11 cellular contexts compared by ENCODE assay signal in the genomic region with DNA sequence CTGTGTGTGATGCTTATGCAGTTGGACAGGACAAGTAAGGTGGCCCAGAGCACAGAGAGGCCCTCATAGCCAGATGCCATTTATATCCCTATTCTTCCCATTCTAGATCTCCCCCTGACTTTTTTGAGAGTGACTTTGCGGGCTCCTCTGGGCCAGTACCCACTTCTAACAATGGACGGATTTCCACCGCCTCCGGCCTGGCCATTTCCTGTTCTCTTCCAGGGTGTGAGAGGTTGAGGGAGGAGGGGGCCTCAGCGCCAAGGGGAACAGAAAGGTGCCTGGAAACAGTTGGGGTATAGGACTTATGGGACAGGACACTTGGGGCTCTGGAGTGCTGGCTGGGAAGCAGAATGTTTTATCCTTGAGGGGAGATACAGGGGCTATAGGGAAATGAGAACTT. TPM values are rescaled to one million over a fixed set of nuclear protein-coding genes. Genes with fewer than 3 reads are reported as not detected.
DNase-seq lines count a peak whose midpoint lies in the region; ATAC-seq and TF ChIP-seq lines count a peak whose summit lies in the region.
"Had no signal": no experiment of that assay in that cellular context is flagged by ENCODE, and none has a peak within 500 bp of the region (broad histone marks: within the 10 kb centered on the region; RNA-seq: fewer than 3 reads in every experiment).

No MANE protein-coding gene starts in this region.

- H3K27me3 ChIP-seq in CD4-positive, alpha-beta T cell (ENCODE audit: control insufficient read depth, insufficient read depth, low read length): no peaks in the 10 kb centered on the region
- H3K27me3 ChIP-seq in transverse colon: no peaks in the 10 kb centered on the region

- ATAC-seq in CD4-positive, alpha-beta T cell (ENCODE audit: poor library complexity): no peak
- no peak for ATAC-seq in HG03521 (IDR thresholded peaks at IDR 0.05; ENCODE audit: unreplicated experiment)

- in situ Hi-C loops in transverse colon (cut with MboI; ENCODE audit: low pct_ligation_motif_present in 1 of 4, low pct_unique_long_range_greater_than_20kb in 1 of 4, low sequenced_read_pairs in 3 of 4): no loop called here

- peaks cover 50% of the 10 kb centered on the region for H3K4me1 Mint-ChIP-seq in CD4-positive, alpha-beta T cell (ENCODE audit: low read depth)

- no peaks in the 10 kb centered on the region for H3K27me3 Mint-ChIP-seq in CD4-positive, alpha-beta T cell

- H3K27ac ChIP-seq in CD4-positive, alpha-beta T cell (ENCODE audit: low read depth, low read length): no peak overlapping the region
- H3K27ac ChIP-seq in transverse colon: peak overlapping the region in 1 of 4 donors; percentile 27

- CTCF ChIA-PET in CD4-positive, alpha-beta T cell (lab: Charles Lee): no interaction called here

- 80 to 90% methylated on average over 2 to 5 of the region's 5 CpGs for WGBS in transverse colon (ENCODE audit: low coverage in 1 of 2), 2 donors

- peaks cover 21 to 32% (median 25%) of the 10 kb centered on the region in 4 donors for H3K4me1 ChIP-seq in transverse colon

- no peak for DNase-seq in CD4-positive, alpha-beta T cell
- no peak for DNase-seq in NB4 (ENCODE audit: low read depth)
- DNase-seq in fibroblast of the aortic adventitia (ENCODE audit: low read depth): no peak
- DNase-seq in posterior vena cava (ENCODE audit: low spot score): peak; percentile 76
- no peak for DNase-seq in NCI-H526 (lab: John Stamatoyannopoulos, UW)
- DNase-seq in NCI-H1694 treated with DMSO at 0.1 percent for 48 hours (lab: John Stamatoyannopoulos, UW): no peak
- no peak for DNase-seq in transverse colon
- DNase-seq: Caco-2, kidney glomerular epithelial cell, NCI-H1930 had no signal

- H3K9me3 ChIP-seq in CD4-positive, alpha-beta T cell (ENCODE audit: control insufficient read depth, low read length): no peaks in the 10 kb centered on the region
- no peaks in the 10 kb centered on the region for H3K9me3 ChIP-seq in transverse colon
- H3K9me3 ChIP-seq: Caco-2 had no signal

- H3K4me3 Mint-ChIP-seq in CD4-positive, alpha-beta T cell: no peak overlapping the region

- TF ChIP-seq POLR2A in NB4 (IDR thresholded peaks at IDR 0.05; ENCODE audit: extremely low read depth, insufficient read length): no peak
- TF ChIP-seq POLR2A in transverse colon (IDR thresholded peaks at IDR 0.05): no peak

- H3K27ac Mint-ChIP-seq in CD4-positive, alpha-beta T cell: peak overlapping the region; percentile 84

- no peaks in the 10 kb centered on the region for H3K9me3 Mint-ChIP-seq in CD4-positive, alpha-beta T cell

- H3K36me3 ChIP-seq in transverse colon: peaks cover 0 to 33% (median 12%) of the 10 kb centered on the region in 4 donors

- TF ChIP-seq CTCF in CD4-positive, alpha-beta T cell (IDR thresholded peaks at IDR 0.05): no peak
- TF ChIP-seq CTCF in NB4 (IDR thresholded peaks at IDR 0.05; ENCODE audit: low read depth, low read length) (no peak), fibroblast of the aortic adventitia (IDR thresholded peaks at IDR 0.05; ENCODE audit: insufficient read depth, low read length) (no peak), transverse colon (IDR thresholded peaks at IDR 0.05) (no peak)

- no peak for TF ChIP-seq EP300 in transverse colon (IDR thresholded peaks at IDR 0.05; ENCODE audit: low read depth)

- H3K36me3 Mint-ChIP-seq in CD4-positive, alpha-beta T cell (ENCODE audit: low read depth): peaks cover 56% of the 10 kb centered on the region

- H3K4me3 ChIP-seq in NB4 (ENCODE audit: low read depth, low read length): peak overlapping the region; percentile 87
- peak overlapping the region; percentile 92 for H3K4me3 ChIP-seq in fibroblast of the aortic adventitia (ENCODE audit: low read depth, low read length)
- no peak overlapping the region for H3K4me3 ChIP-seq in transverse colon

- intact Hi-C loops in CD4-positive, alpha-beta T cell (cut with DNase I, micrococcal nuclease): loop anchor here in 1 of 2 experiments (5.0 kb wide), 1 partner anchor 55 kb away; no protein-coding TSS in a partner anchor
- intact Hi-C loops in posterior vena cava (cut with DNase I) (no loop called here), transverse colon (cut with DNase I; ENCODE audit: low total_unique reads) (no loop called here)

- POLR2A ChIA-PET in CD4-positive, alpha-beta T cell (lab: Charles Lee): interaction anchor here (2.2 kb wide), 1 partner anchor 51 kb away, joined by 11 read pairs; the partner anchor contains the start of gene KCTD13

RNA-seq across cellular contexts. Expression of gene TAOK2, which starts 3.4 kb away (rescaled TPM):
- total RNA-seq in CD4-positive, alpha-beta T cell: 10 to 100 TPM; 13.1 to 14.1 TPM
- 44.6 and 57.2 TPM in 2 replicates for total RNA-seq in fibroblast of the aortic adventitia (ENCODE audit: low replicate concordance)
- total RNA-seq in posterior vena cava: 10 to 100 TPM; 35.0 to 35.7 TPM
- total RNA-seq in transverse colon: 100 to 1,000 TPM in 1 of 4 donors, 10 to 100 TPM in 3; 54.6 to 103 (median 68.1) TPM

RNA-seq across cellular contexts. Expression of gene TMEM219, which starts 15.2 kb away (rescaled TPM):
- 10 to 100 TPM; 56.9 to 63.3 TPM for total RNA-seq in CD4-positive, alpha-beta T cell
- total RNA-seq in fibroblast of the aortic adventitia (ENCODE audit: low replicate concordance): 57.3 and 68.0 TPM in 2 replicates
- 10 to 100 TPM; 58.4 to 80.9 TPM for total RNA-seq in posterior vena cava
- total RNA-seq in transverse colon: 100 to 1,000 TPM; 149 to 210 (median 158) TPM

RNA-seq across cellular contexts. Expression of gene HIRIP3, which starts 18.4 kb away (rescaled TPM):
- 10 to 100 TPM in 1 of 2 experiments, 1 to 10 TPM in 1; 8.5 to 11.8 TPM for total RNA-seq in CD4-positive, alpha-beta T cell
- total RNA-seq in fibroblast of the aortic adventitia (ENCODE audit: low replicate concordance): 13.6 and 14.4 TPM in 2 replicates
- total RNA-seq in posterior vena cava: 10 to 100 TPM; 12.1 to 14.2 TPM
- 10 to 100 TPM in 2 of 4 donors, 1 to 10 TPM in 2; 1.8 to 11.7 (median 8.8) TPM for total RNA-seq in transverse colon

RNA-seq across cellular contexts. Expression of gene INO80E, which starts 19.0 kb away (rescaled TPM):
- total RNA-seq in CD4-positive, alpha-beta T cell: 10 to 100 TPM; 54.6 to 57.6 TPM
- total RNA-seq in fibroblast of the aortic adventitia (ENCODE audit: low replicate concordance) (6.5 and 36.5 TPM in 2 replicates), posterior vena cava (10 to 100 TPM; 42.2 to 46.0 TPM), transverse colon (10 to 100 TPM; 65.6 to 94.3 (median 73.0) TPM)

RNA-seq across cellular contexts. Expression of gene DOC2A, which starts 33.8 kb away (rescaled TPM):
- under 1 TPM; 0.14 TPM for total RNA-seq in CD4-positive, alpha-beta T cell
- not detected in 2 replicates for total RNA-seq in fibroblast of the aortic adventitia (ENCODE audit: low replicate concordance)
- total RNA-seq in posterior vena cava: under 1 TPM; 0.28 to 0.33 TPM
- total RNA-seq in transverse colon: 10 to 100 TPM in 1 of 4 donors, 1 to 10 TPM in 3; 7.2 to 28.8 (median 9.7) TPM

Comparison
In these comparisons a context has a peak if more than half of its experiments do, and no peak if none do; other contexts are left out.
1. H3K4me3 ChIP-seq: peak in NB4 (single experiment) and fibroblast of the aortic adventitia (single experiment); none in transverse colon (0 of 4).